In the genomic region with DNA sequence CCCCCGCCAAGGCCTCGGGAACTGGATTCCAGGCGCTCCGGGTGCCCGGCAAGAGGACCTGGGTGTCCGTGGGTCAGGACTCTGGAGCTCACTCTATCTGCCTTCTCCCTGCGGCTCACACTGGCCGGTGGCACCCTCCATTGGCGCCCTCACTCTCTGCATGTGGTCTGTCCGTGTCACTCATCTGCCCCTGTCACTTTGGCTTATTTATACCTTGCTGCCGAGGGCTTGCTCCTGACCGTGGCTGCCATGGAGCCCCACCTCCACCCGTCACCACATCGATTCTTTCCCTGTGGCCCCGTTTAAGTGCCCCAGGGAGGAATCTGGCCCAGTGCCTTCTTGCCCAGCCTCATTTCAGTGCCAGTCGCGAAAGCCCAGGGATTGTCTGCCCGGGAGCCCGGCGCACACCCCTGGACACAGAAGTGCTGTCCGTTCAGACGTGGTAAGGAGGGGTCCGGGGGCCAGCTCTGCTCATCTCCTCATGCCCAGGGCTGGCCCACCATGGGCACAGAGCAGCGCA, we compare ENCODE assay signal across 7 cellular contexts.
DNase-seq lines count a peak whose midpoint lies in the region; ATAC-seq, FAIRE-seq and TF ChIP-seq lines count a peak whose summit lies in the region.
"Not testable (repeated sequence)": the region's sequence is repeated elsewhere in the genome, so short reads cannot be mapped to it uniquely, and the experiment has no call there.

No MANE protein-coding gene starts in this region.

- H2AFZ ChIP-seq in IMR-90 (replicated peaks; ENCODE audit: low read length, poor library complexity); HepG2 (ENCODE audit: low read length): not testable (repeated sequence)

- H3K18ac ChIP-seq in IMR-90 (ENCODE audit: low read depth, low read length), result peak overlapping the region; percentile 35; the same call in 1 of the 2 replicates

- intact Hi-C loops in IMR-90 (cut with micrococcal nuclease); Right ventricle myocardium superior (cut with DNase I); left ventricle myocardium superior (cut with micrococcal nuclease); HepG2 (cut with micrococcal nuclease; ENCODE audit: unreplicated experiment): not testable (repeated sequence)

- in situ Hi-C loops in IMR-90 (cut with MboI; ENCODE audit: low sequenced_read_pairs); HepG2 (cut with HindIII; ENCODE audit: extremely low pct_ligation_motif_present, low pct_unique_long_range_greater_than_20kb): not testable (repeated sequence)

- H3K4me1 ChIP-seq in IMR-90 (ENCODE audit: control insufficient read depth, insufficient read depth, low read length) (peaks cover 33% of the 10 kb centered on the region), HepG2 (ENCODE audit: insufficient read depth, low read length) (peaks cover 77% of the 10 kb centered on the region), skeletal muscle tissue (ENCODE audit: control insufficient read depth in 3 of 3, insufficient read depth in 3 of 3, low read length in 3 of 3) (peaks cover 19 to 40% (median 25%) of the 10 kb centered on the region in 3 donors)

- peak overlapping the region; percentile 99 for H3K4ac ChIP-seq in IMR-90 (ENCODE audit: low read depth, low read length)

- not testable (repeated sequence) for H2BK15ac ChIP-seq in IMR-90 (ENCODE audit: low read depth, low read length)

- H3K4me2 ChIP-seq in IMR-90 (ENCODE audit: low read depth, low read length), result not testable (repeated sequence)
- 0 out of 2 replicates have a peak overlapping the region, but pooled peaks have one; percentile 36 for H3K4me2 ChIP-seq in HepG2 (ENCODE audit: low read depth, low read length)

- dilution Hi-C loops in IMR-90 (cut with HindIII; ENCODE audit: low sequenced_read_pairs, unreplicated experiment), result not testable (repeated sequence)

- BruUV-seq in IMR-90 (replicated peaks; lab: Mats Ljungman, UMichigan); HepG2 (replicated peaks; lab: Mats Ljungman, UMichigan): not testable (repeated sequence)

- DNase-seq in IMR-90; HepG2 (ENCODE audit: low spot score): not testable (repeated sequence)
- DNase-seq in Right ventricle myocardium superior (peak; percentile 73), left ventricle myocardium superior (peak; percentile 77), mucosa of gallbladder (ENCODE audit: low spot score) (peak; percentile 44), pons (ENCODE audit: low spot score) (peak; percentile 9)

- H4K8ac ChIP-seq in IMR-90 (ENCODE audit: low read depth in 2 of 2, low read length in 2 of 2), result peak overlapping the region; percentile 25 to 96; a peak in 2 of 4 replicates

- not testable (repeated sequence) for FAIRE-seq in HepG2 (lab: Jason Lieb, UNC)

- 94% methylated on average over 8 of the region's 24 CpGs; no CpG with 5 or more reads in 1 of the 2 experiments for WGBS in IMR-90 (ENCODE audit: extremely low coverage in 2 of 2, insufficient read length in 1 of 2), 2 experiments
- WGBS in HepG2 (ENCODE audit: low lambda C conversion rate), result 54% methylated on average over 19 of the region's 24 CpGs

- not testable (repeated sequence) for TF ChIP-seq POLR2A in IMR-90 (IDR thresholded peaks at IDR 0.05; ENCODE audit: low read depth, low read length); HepG2 (IDR thresholded peaks at IDR 0.05; ENCODE audit: insufficient read depth in 1 of 2, low read depth in 2 of 2, low read length in 2 of 2)

- H4K91ac ChIP-seq in IMR-90 (ENCODE audit: insufficient read depth, low read depth, low read length), result peak overlapping the region; percentile 81

- H2BK5ac ChIP-seq in IMR-90 (ENCODE audit: low read depth, low read length, poor library complexity, severe bottlenecking), result not testable (repeated sequence)

- H3K23ac ChIP-seq in IMR-90 (ENCODE audit: low read depth, low read length), result not testable (repeated sequence)

- H3K9me1 ChIP-seq in IMR-90 (ENCODE audit: insufficient read depth, low read length), result peaks cover 11% of the 10 kb centered on the region

- peak overlapping the region; percentile 72; the same call in 1 of the 2 replicates for H2BK20ac ChIP-seq in IMR-90 (ENCODE audit: low read depth, low read length)

- H4K5ac ChIP-seq in IMR-90 (ENCODE audit: low read depth, low read length), result not testable (repeated sequence)

- peak overlapping the region; percentile 85 for H2AK5ac ChIP-seq in IMR-90 (ENCODE audit: low read depth, low read length)

- H3K9me3 ChIP-seq in IMR-90 (ENCODE audit: control insufficient read depth, insufficient read depth, low read length); HepG2 (ENCODE audit: low read length); skeletal muscle tissue (ENCODE audit: control insufficient read depth in 3 of 3, low read length in 3 of 3): not testable (repeated sequence)

- not testable (repeated sequence) for H4K20me1 ChIP-seq in IMR-90 (ENCODE audit: insufficient read depth, low read length); HepG2 (ENCODE audit: insufficient read depth, low read length)

- POLR2A ChIA-PET in IMR-90 (lab: Charles Lee; ENCODE audit: unreplicated experiment); HepG2 (lab: Yijun Ruan, JAX): not testable (repeated sequence)

- not testable (repeated sequence) for H3K56ac ChIP-seq in IMR-90 (ENCODE audit: extremely low read depth, insufficient read depth, low read length)

- H3K36me3 ChIP-seq in IMR-90 (ENCODE audit: control insufficient read depth, insufficient read depth, low read length); HepG2 (replicated peaks in 1 of 2; ENCODE audit: control insufficient read depth in 1 of 2, insufficient read depth in 2 of 2, low read length in 2 of 2); skeletal muscle tissue (ENCODE audit: control insufficient read depth in 3 of 3, insufficient read depth in 3 of 3, low read length in 3 of 3): not testable (repeated sequence)

- H3K27ac ChIP-seq in IMR-90 (ENCODE audit: insufficient read depth, low read length); HepG2 (ENCODE audit: extremely low read length, insufficient read depth, low read length): not testable (repeated sequence)
- H3K27ac ChIP-seq in skeletal muscle tissue (ENCODE audit: low read depth, low read length), result peak overlapping the region; percentile 62

- H3K4me3 ChIP-seq in IMR-90 (ENCODE audit: insufficient read depth, low read depth, low read length); HepG2 (replicated peaks in 1 of 3; ENCODE audit: insufficient read depth in 1 of 3, low read depth in 2 of 3, low read length in 3 of 3): not testable (repeated sequence)
- peak overlapping the region in 1 of 3 donors; percentile 29 for H3K4me3 ChIP-seq in skeletal muscle tissue (ENCODE audit: low read length in 3 of 3)

- TF ChIP-seq CTCF in IMR-90 (conservative IDR thresholded peaks at IDR 0.05; ENCODE audit: low read depth, low read length), result not testable (repeated sequence)
- TF ChIP-seq CTCF in HepG2 (CRISPR knock-in tag; IDR thresholded peaks at IDR 0.05), result peak; percentile 44

- not testable (repeated sequence) for TF ChIP-seq EP300 in HepG2 (IDR thresholded peaks at IDR 0.05; ENCODE audit: low read depth in 2 of 2, low read length in 2 of 2); HepG2 (CRISPR knock-in tag; IDR thresholded peaks at IDR 0.05; ENCODE audit: borderline replicate concordance)

- ATAC-seq in IMR-90 (ENCODE audit: low read depth), result not testable (repeated sequence)
- ATAC-seq in Right ventricle myocardium superior (ENCODE audit: poor library complexity) (peak; percentile 52), left ventricle myocardium superior (peak; percentile 64), HepG2 (peak; percentile 37)

- not testable (repeated sequence) for H2AK9ac ChIP-seq in IMR-90 (replicated peaks; ENCODE audit: low read depth, low read length, poor library complexity)

- H3K79me2 ChIP-seq in HepG2 (ENCODE audit: insufficient read depth, low read length), result not testable (repeated sequence)

- CTCF ChIA-PET in IMR-90 (lab: Yijun Ruan, JAX); HepG2 (lab: Yijun Ruan, JAX; ENCODE audit: low intra/inter-chr PET ratio, low total read pairs): not testable (repeated sequence)

- H3K9ac ChIP-seq in IMR-90 (ENCODE audit: low read depth, low read length); HepG2 (ENCODE audit: insufficient read depth, low read depth, low read length): not testable (repeated sequence)
- H3K9ac ChIP-seq in skeletal muscle tissue (ENCODE audit: low read depth in 1 of 3, low read length in 3 of 3), result peak overlapping the region in 2 of 3 donors; percentile 19 to 68

- peak overlapping the region; percentile 64; the same call in 1 of the 2 replicates for H2BK120ac ChIP-seq in IMR-90 (ENCODE audit: low read depth, low read length)

- TF ChIP-seq RAD21 in IMR-90 (IDR thresholded peaks at IDR 0.05; ENCODE audit: low read length); HepG2 (CRISPR knock-in tag; IDR thresholded peaks at IDR 0.05): not testable (repeated sequence)

- peaks cover 5 to 13% of the 10 kb centered on the region in 2 experiments; a peak in 2 of 4 replicates for H3K79me1 ChIP-seq in IMR-90 (ENCODE audit: low read depth in 1 of 2, low read length in 2 of 2)

- H3K27me3 ChIP-seq in IMR-90 (ENCODE audit: control insufficient read depth, insufficient read depth, low read length); HepG2 (ENCODE audit: control insufficient read depth in 1 of 2, insufficient read depth in 2 of 2, low read length in 2 of 2); skeletal muscle tissue (ENCODE audit: control insufficient read depth in 3 of 3, insufficient read depth in 3 of 3, low read length in 3 of 3): not testable (repeated sequence)

- H3K14ac ChIP-seq in IMR-90 (replicated peaks; ENCODE audit: low read depth, low read length), result not testable (repeated sequence)

TF ChIP-seq in HepG2, 621 proteins besides CTCF, POLR2A, EP300 and RAD21 (continues in another document):
- 0 out of 2 replicates have a peak, but pooled peaks have one; percentile 22 for TF ChIP-seq PBX2 (CRISPR knock-in tag; IDR thresholded peaks at IDR 0.05)
